Comparison of ENCODE assay signal across 8 cellular contexts in the genomic region with DNA sequence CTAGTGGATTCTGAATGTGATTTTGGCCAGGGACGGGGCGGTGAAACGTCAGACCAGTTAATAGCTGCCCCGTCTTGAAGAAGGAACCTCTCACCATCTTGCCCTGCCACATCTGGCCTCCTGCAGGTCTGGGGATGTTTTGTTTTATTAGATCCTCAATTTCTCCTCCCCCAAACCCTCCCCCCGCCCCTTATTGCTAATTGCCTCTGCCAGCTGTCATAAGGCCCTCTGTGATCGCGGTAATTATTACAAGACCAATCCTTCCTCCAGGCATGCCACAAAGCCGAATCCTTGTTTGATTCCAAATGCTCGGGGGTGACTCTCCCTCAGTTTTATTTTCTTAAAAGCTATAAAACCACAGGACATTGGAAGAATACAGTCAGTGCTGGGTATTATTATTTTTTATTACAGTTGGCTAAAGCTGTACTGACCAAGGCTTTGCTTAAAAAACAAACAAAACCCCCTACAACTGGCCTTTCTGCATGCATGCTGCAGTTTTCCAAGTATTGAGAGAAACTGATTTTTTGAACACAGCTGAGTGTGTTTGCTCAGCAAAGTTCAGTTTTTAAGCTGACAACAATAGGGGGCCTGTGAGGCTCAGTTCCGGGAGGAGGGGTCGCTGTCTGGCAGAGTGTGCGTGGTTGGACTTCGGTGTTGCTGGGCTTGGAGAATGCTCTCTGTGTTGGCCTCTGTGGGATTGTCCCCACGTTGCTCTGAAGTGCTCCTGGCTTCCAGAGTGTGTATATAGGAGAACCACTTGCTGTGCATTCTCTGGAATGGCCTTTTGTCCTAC. TPM values are rescaled to one million over a fixed set of nuclear protein-coding genes. Genes with fewer than 3 reads are reported as not detected.
DNase-seq lines count a peak whose midpoint lies in the region; ATAC-seq and TF ChIP-seq lines count a peak whose summit lies in the region.

No MANE protein-coding gene starts in this region.

- peak overlapping the region; percentile 95 for H3K4me2 ChIP-seq in neural progenitor cell

- H3K27me3 ChIP-seq in heart left ventricle, result no peaks in the 10 kb centered on the region
- H3K27me3 ChIP-seq in effector memory CD4-positive, alpha-beta T cell (replicated peaks; ENCODE audit: control insufficient read depth, insufficient read depth, low read length, poor library complexity, severe bottlenecking), result no peaks in the 10 kb centered on the region
- peaks cover 6% of the 10 kb centered on the region for H3K27me3 ChIP-seq in neural progenitor cell

- peaks cover 2% of the 10 kb centered on the region for H3K36me3 Mint-ChIP-seq in neural progenitor cell

- TF ChIP-seq CTCF in heart left ventricle (IDR thresholded peaks at IDR 0.05), result no peak
- TF ChIP-seq CTCF in neural progenitor cell (IDR thresholded peaks at IDR 0.05), result peak; percentile 24

- WGBS in heart left ventricle, 4 donors, result 46 to 65% (median 55%) methylated on average over 14 of the region's 14 CpGs

- H3K9me3 Mint-ChIP-seq in neural progenitor cell, result no peaks in the 10 kb centered on the region

- H3F3A ChIP-seq in neural progenitor cell (ENCODE audit: low read depth), result peaks cover 29% of the 10 kb centered on the region

- H3K4me3 ChIP-seq in heart left ventricle, result peak overlapping the region in 11 of 12 donors; percentile 73 to 92 (median 81)
- peak overlapping the region; percentile 79 for H3K4me3 ChIP-seq in effector memory CD4-positive, alpha-beta T cell (ENCODE audit: insufficient read depth, low read depth, low read length, poor library complexity, severe bottlenecking)
- H3K4me3 ChIP-seq in neural progenitor cell, result peak overlapping the region; percentile 98

- H3K36me3 ChIP-seq in heart left ventricle (peaks cover 0 to 2% (median 0%) of the 10 kb centered on the region in 9 donors), neural progenitor cell (no peaks in the 10 kb centered on the region)
- no peaks in the 10 kb centered on the region for H3K36me3 ChIP-seq in effector memory CD4-positive, alpha-beta T cell (ENCODE audit: control insufficient read depth, insufficient read depth, low read length)

- H3K4me1 ChIP-seq in heart left ventricle (peaks cover 0 to 53% (median 17%) of the 10 kb centered on the region in 12 donors), neural progenitor cell (peaks cover 24% of the 10 kb centered on the region)
- H3K4me1 ChIP-seq in effector memory CD4-positive, alpha-beta T cell (ENCODE audit: control insufficient read depth, insufficient read depth, low read length, poor library complexity, severe bottlenecking), result peaks cover 17% of the 10 kb centered on the region

- peak overlapping the region in 1 of 12 donors; percentile 69 for H3K27ac ChIP-seq in heart left ventricle
- H3K27ac ChIP-seq in effector memory CD4-positive, alpha-beta T cell (ENCODE audit: insufficient read depth, low read length, poor library complexity, severe bottlenecking), result no peak overlapping the region
- no peak overlapping the region for H3K27ac ChIP-seq in neural progenitor cell

- H2AFZ ChIP-seq in neural progenitor cell (replicated peaks), result no peak overlapping the region

- no peak for TF ChIP-seq POLR2A in heart left ventricle (IDR thresholded peaks at IDR 0.05)

- H3K4me1 Mint-ChIP-seq in neural progenitor cell, result peaks cover 43% of the 10 kb centered on the region

- peaks cover 7% of the 10 kb centered on the region for H3K27me3 Mint-ChIP-seq in neural progenitor cell (ENCODE audit: insufficient read depth, low read depth)

- peaks cover 39% of the 10 kb centered on the region for H4K20me1 ChIP-seq in neural progenitor cell (ENCODE audit: low read depth)

- H3K4me3 Mint-ChIP-seq in neural progenitor cell, result peak overlapping the region; percentile 98

- H3K9me3 ChIP-seq in heart left ventricle, result no peaks in the 10 kb centered on the region
- no peaks in the 10 kb centered on the region for H3K9me3 ChIP-seq in effector memory CD4-positive, alpha-beta T cell (ENCODE audit: control insufficient read depth, low read length)
- no peaks in the 10 kb centered on the region for H3K9me3 ChIP-seq in neural progenitor cell (ENCODE audit: low read depth)

- peaks cover 60% of the 10 kb centered on the region for H3K79me2 ChIP-seq in neural progenitor cell (ENCODE audit: low read depth)

- peak overlapping the region; percentile 57 for H3K27ac Mint-ChIP-seq in neural progenitor cell

- DNase-seq in heart left ventricle (no peak), cardiac septum (ENCODE audit: low spot score) (no peak), NCI-H748 treated with DMSO at 0.1 percent for 48 hours (lab: John Stamatoyannopoulos, UW) (peak; percentile 53), neural progenitor cell (ENCODE audit: low spot score) (peak; percentile 70), GDM1 (lab: John Stamatoyannopoulos, UW) (no peak)
- no peak for DNase-seq in effector memory CD4-positive, alpha-beta T cell
- DNase-seq in activated CD8-positive, alpha-beta memory T cell treated with anti-CD3 and anti-CD28 coated beads, Interleukin-2, amount 50 U/mL, for 4 hours, result no peak

- no peak for ATAC-seq in heart left ventricle
- ATAC-seq in GM18502 (IDR thresholded peaks at IDR 0.05; ENCODE audit: poor library complexity, unreplicated experiment), result no peak

- H3K9ac ChIP-seq in neural progenitor cell, result no peak overlapping the region

- intact Hi-C loops in heart left ventricle (cut with DNase I) (loop anchor here in 9 of 10 donors (2.0 to 10.0 kb wide), 16 partner anchors 33 to 223 kb away; no protein-coding TSS in a partner anchor), cardiac septum (cut with DNase I) (loop anchor here (1.0 to 10.0 kb wide), 3 partner anchors 73 to 142 kb away; no protein-coding TSS in a partner anchor)

RNA-seq across cellular contexts. Expression of a gene that starts 1.7 kb away (rescaled TPM):
- total RNA-seq in heart left ventricle (10 to 100 TPM in 3 of 9 donors, 1 to 10 TPM in 6; 6.1 to 31.1 (median 7.5) TPM), cardiac septum (13.6 TPM), neural progenitor cell (ENCODE audit: low replicate concordance) (16.4 and 19.2 TPM in 2 replicates)
- 1 to 10 TPM; 6.3 to 8.0 TPM for polyA plus RNA-seq in heart left ventricle

Comparison
In these comparisons a context has a peak if more than half of its experiments do, and no peak if none do; other contexts are left out.
1. DNase-seq: peak in NCI-H748 treated with DMSO at 0.1 percent for 48 hours (single experiment) and neural progenitor cell (single experiment); none in heart left ventricle (0 of 5), cardiac septum (single experiment), effector memory CD4-positive, alpha-beta T cell (0 of 3), GDM1 (single experiment) and activated CD8-positive, alpha-beta memory T cell treated with anti-CD3 and anti-CD28 coated beads, Interleukin-2, amount 50 U/mL, for 4 hours (single experiment).
2. Peak in every context shown above with its lines, with median percentiles within 50 percentile points of each other: H3K4me3 ChIP-seq.